In genomic region chrX:130831347-130831722, GRCh38 we compare ENCODE assay signal across 24 cellular contexts.
"Had no signal": no experiment of that assay in that cellular context is flagged by ENCODE, and none has a peak within 500 bp of the region (broad histone marks: within the 10 kb centered on the region; RNA-seq: fewer than 3 reads in every experiment).

No MANE protein-coding gene starts in this region.

- H3K9me3 Mint-ChIP-seq: natural killer cell; stimulated activated effector memory CD8-positive, alpha-beta T cell treated with anti-CD3 and anti-CD28 coated beads, Interleukin-12 subunit alpha, Interleukin-12 subunit beta, amount 100 ng/mL, for 72 hours; type B pancreatic cell had no signal

- H3K27ac ChIP-seq: colonic mucosa, esophagus muscularis mucosa, foreskin keratinocyte, gastroesophageal sphincter, heart left ventricle, hepatocyte, left lung, lower lobe of right lung, prostate gland, right atrium auricular region, sigmoid colon, stomach, testis, tibial artery had no signal

- DNase-seq: colonic mucosa; dermis blood vessel endothelial cell; effector memory CD4-positive, alpha-beta T cell; foreskin keratinocyte; heart left ventricle; kidney; left lung; lower lobe of right lung; natural killer cell; sigmoid colon; stimulated activated CD4-positive, alpha-beta T cell treated with anti-CD3 and anti-CD28 coated beads, Interleukin-2, amount 100 ng/mL, for 24 hours; stimulated activated CD4-positive, alpha-beta T cell treated with anti-CD3 and anti-CD28 coated beads, Interleukin-4, amount 100 ng/mL, for 24 hours; stimulated activated naive CD4-positive, alpha-beta T cell treated with Interleukin-2 at 50 U/mL for 16 hours; stomach; testis; tibial artery had no signal

- H3K4me1 ChIP-seq: colonic mucosa, esophagus muscularis mucosa, gastroesophageal sphincter, left lung, lower lobe of right lung, prostate gland, right atrium auricular region, sigmoid colon, stomach, testis had no signal

- H3K27ac Mint-ChIP-seq: natural killer cell; stimulated activated effector memory CD8-positive, alpha-beta T cell treated with anti-CD3 and anti-CD28 coated beads, Interleukin-12 subunit alpha, Interleukin-12 subunit beta, amount 100 ng/mL, for 72 hours; type B pancreatic cell had no signal

- H3K36me3 Mint-ChIP-seq: natural killer cell; stimulated activated effector memory CD8-positive, alpha-beta T cell treated with anti-CD3 and anti-CD28 coated beads, Interleukin-12 subunit alpha, Interleukin-12 subunit beta, amount 100 ng/mL, for 72 hours; type B pancreatic cell had no signal

- FAIRE-seq: endothelial cell of umbilical vein, kidney had no signal

- H3K4me3 Mint-ChIP-seq: natural killer cell; stimulated activated effector memory CD8-positive, alpha-beta T cell treated with anti-CD3 and anti-CD28 coated beads, Interleukin-12 subunit alpha, Interleukin-12 subunit beta, amount 100 ng/mL, for 72 hours; type B pancreatic cell had no signal

- ATAC-seq: foreskin keratinocyte; gastroesophageal sphincter; heart left ventricle; left lung; lower lobe of right lung; natural killer cell; stimulated activated effector memory CD8-positive, alpha-beta T cell treated with anti-CD3 and anti-CD28 coated beads, Interleukin-12 subunit alpha, Interleukin-12 subunit beta, amount 100 ng/mL, for 72 hours had no signal

- H3K4me3 ChIP-seq: colonic mucosa, esophagus muscularis mucosa, gastroesophageal sphincter, heart left ventricle, hepatocyte, left lung, lower lobe of right lung, prostate gland, right atrium auricular region, sigmoid colon, stomach, testis, tibial artery had no signal

- H3K27me3 Mint-ChIP-seq: type B pancreatic cell had no signal

- H3K27me3 ChIP-seq: colonic mucosa, esophagus muscularis mucosa, foreskin keratinocyte, gastroesophageal sphincter, hepatocyte, left lung, right atrium auricular region, sigmoid colon, stomach, testis, tibial artery had no signal

- H3K9me3 ChIP-seq: colonic mucosa, esophagus muscularis mucosa, gastroesophageal sphincter, heart left ventricle, left lung, lower lobe of right lung, prostate gland, right atrium auricular region, sigmoid colon, stomach, testis, tibial artery had no signal

- H3K36me3 ChIP-seq: colonic mucosa, esophagus muscularis mucosa, gastroesophageal sphincter, heart left ventricle, left lung, lower lobe of right lung, prostate gland, right atrium auricular region, sigmoid colon, stomach, tibial artery had no signal
